In the genomic region with DNA sequence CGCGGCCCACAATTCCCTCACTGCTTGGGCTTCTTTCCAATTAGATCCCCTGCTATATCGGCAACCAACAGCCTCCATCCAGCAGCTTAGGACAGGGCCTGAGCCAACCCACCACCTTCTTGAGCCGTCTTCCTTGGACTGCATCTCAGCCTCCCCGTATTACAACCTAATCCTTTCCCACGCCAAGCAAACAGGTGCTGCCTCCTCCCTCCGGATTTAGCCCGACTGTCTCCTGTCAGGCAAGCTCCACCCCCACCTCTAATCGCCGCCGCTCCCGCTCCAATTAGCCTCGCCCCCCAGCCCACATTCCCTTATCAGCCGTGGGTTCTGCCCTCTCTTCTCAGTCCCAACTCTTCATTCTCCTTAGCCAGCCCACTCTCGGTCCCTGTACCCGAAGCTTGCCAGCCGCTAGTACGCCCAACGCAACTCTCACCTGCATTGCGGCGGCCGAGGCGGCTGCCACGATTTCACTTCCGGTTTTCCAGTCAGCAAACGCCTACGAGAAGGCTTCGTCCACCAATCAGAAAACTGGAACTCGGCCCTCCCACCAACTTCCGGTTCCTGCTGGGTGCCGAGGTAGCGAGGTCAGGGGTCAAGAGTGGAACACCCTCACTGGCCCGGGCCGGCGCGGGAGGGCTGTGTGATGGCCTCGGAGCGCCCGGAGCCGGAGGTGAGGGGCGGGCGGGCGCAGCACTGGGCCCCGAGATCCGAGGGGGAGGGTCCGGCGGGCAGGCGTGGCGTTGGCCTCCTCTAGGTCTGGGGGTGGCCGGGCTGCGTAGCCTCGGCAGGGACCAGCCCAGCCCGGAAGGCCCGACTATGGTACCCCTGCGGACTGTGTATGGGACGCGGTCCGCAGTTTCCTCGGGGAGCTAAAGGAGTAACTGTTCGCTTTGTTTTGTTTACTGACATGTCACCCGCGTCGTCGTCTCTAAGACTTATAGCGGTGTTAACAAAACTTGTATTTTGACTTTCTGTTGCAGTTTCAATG, we compare ENCODE assay signal across 8 cellular contexts. TPM values are rescaled to one million over a fixed set of nuclear protein-coding genes. Genes with fewer than 3 reads are reported as not detected.
A peak's percentile ranks its signal among the peaks of the same experiment; 100 is the strongest.
DNase-seq lines count a peak whose midpoint lies in the region; ATAC-seq lines count a peak whose summit lies in the region.

A gene with protein sequence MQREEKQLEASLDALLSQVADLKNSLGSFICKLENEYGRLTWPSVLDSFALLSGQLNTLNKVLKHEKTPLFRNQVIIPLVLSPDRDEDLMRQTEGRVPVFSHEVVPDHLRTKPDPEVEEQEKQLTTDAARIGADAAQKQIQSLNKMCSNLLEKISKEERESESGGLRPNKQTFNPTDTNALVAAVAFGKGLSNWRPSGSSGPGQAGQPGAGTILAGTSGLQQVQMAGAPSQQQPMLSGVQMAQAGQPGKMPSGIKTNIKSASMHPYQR (minus strand): TSS at position 475 of the 988 bp plus-strand sequence. CDS start 36 bp downstream, at position 439.
A gene (plus strand): TSS at position 574 of the 988 bp plus-strand sequence. CDS start 70 bp downstream, at position 644.

- H3K27me3 Mint-ChIP-seq in immature natural killer cell (ENCODE audit: low read depth in 3 of 3), result peaks cover 0 to 4% (median 3%) of the 10 kb centered on the region in 3 donors

- peak; percentile 91 for ATAC-seq in GM19023 (IDR thresholded peaks at IDR 0.05; ENCODE audit: unreplicated experiment)
- peak; percentile 90 for ATAC-seq in HG03196 (IDR thresholded peaks at IDR 0.05; ENCODE audit: unreplicated experiment)

- H3K9me3 Mint-ChIP-seq in immature natural killer cell, result no peaks in the 10 kb centered on the region

- H3K4me3 Mint-ChIP-seq in immature natural killer cell, result peak within 1 kb of the TSS; percentile 98 to 100 (median 100)

- H3K4me1 Mint-ChIP-seq in immature natural killer cell, result peaks cover 39 to 57% of the 10 kb centered on the region in 2 donors

- H3K27ac Mint-ChIP-seq in immature natural killer cell, result peak within 1 kb of the TSS; percentile 97 to 100 (median 100)

- peak; percentile 98 for DNase-seq in AG08395 (ENCODE audit: low spot score)
- DNase-seq in NCI-H345 treated with DMSO at 0.1 percent for 48 hours (lab: John Stamatoyannopoulos, UW; ENCODE audit: unreplicated experiment), result peak; percentile 88
- DNase-seq in activated CD4-positive, CD25-positive, alpha-beta regulatory T cell (lab: John Stamatoyannopoulos, UW), result peak; percentile 80 to 84 (median 82)
- peak; percentile 57 to 97 (median 91) for DNase-seq in caudate nucleus (lab: John Stamatoyannopoulos, UW)
- DNase-seq in immature natural killer cell, result peak; percentile 93 to 94 (median 94)
- peak; percentile 63 for DNase-seq in smooth muscle cell of the brain vasculature (ENCODE audit: low read depth, low spot score)

- H3K36me3 Mint-ChIP-seq in immature natural killer cell, result peaks cover 10 to 26% (median 15%) of the 10 kb centered on the region in 3 donors

- peak within 1 kb of the TSS; percentile 89 for H3K27ac ChIP-seq in caudate nucleus (ENCODE audit: low read depth, low read length)

RNA-seq across cellular contexts. Expression of the first gene that starts in this region (rescaled TPM):
- polyA plus RNA-seq in immature natural killer cell, result 10 to 100 TPM; 24.8 to 43.3 (median 31.4) TPM

RNA-seq across cellular contexts. Expression of the second gene that starts in this region (rescaled TPM):
- 1 to 10 TPM; 3.4 to 8.3 (median 4.5) TPM for polyA plus RNA-seq in immature natural killer cell

Comparison
In these comparisons a context has a peak if more than half of its experiments do, and no peak if none do; other contexts are left out.
1. Peak in every context shown above with its lines: DNase-seq, ATAC-seq and H3K27ac ChIP-seq.